Comparison of ENCODE assay signal across 7 cellular contexts in genomic region chr6:53492860-53493634, GRCh38. TPM values are rescaled to one million over a fixed set of nuclear protein-coding genes. Genes with fewer than 3 reads are reported as not detected.
DNase-seq lines count a peak whose midpoint lies in the region; FAIRE-seq and TF ChIP-seq lines count a peak whose summit lies in the region.

No MANE protein-coding gene starts in this region.

- intact Hi-C loops in MCF 10A (cut with micrococcal nuclease) = loop anchor here (1.0 to 10.0 kb wide), 6 partner anchors 51 to 463 kb away; partner anchors contain the start of gene LRRC1

- no peaks in the 10 kb centered on the region for H3K27me3 ChIP-seq in Peyer's patch

- H3K27ac ChIP-seq in Peyer's patch = no peak overlapping the region

- peaks cover 24% of the 10 kb centered on the region for H3K36me3 Mint-ChIP-seq in MCF 10A (ENCODE audit: insufficient read depth, unreplicated experiment)

- no peaks in the 10 kb centered on the region for H3K9me3 Mint-ChIP-seq in MCF 10A (ENCODE audit: unreplicated experiment)

- H3K4me1 ChIP-seq in Peyer's patch = peaks cover 0 to 4% (median 0%) of the 10 kb centered on the region in 4 donors

- POLR2A ChIA-PET in MCF 10A (lab: Yijun Ruan, JAX) = interaction anchor here (0.7 to 3.0 kb wide), 16 partner anchors 44 to 241 kb away, joined by 3 to 45 read pairs (median 4); partner anchors contain the start of gene GCLC

- no peaks in the 10 kb centered on the region for H3K9me3 ChIP-seq in Peyer's patch

- DNase-seq in GM04503 (ENCODE audit: low read depth) = peak; percentile 21
- DNase-seq in LHCN-M2 (ENCODE audit: low read depth) = peak; percentile 58
- DNase-seq in Peyer's patch = no peak
- peak; percentile 74 for DNase-seq in MCF 10A (ENCODE audit: unreplicated experiment)
- peak; percentile 19 to 47 for DNase-seq in stimulated activated CD4-positive, alpha-beta T cell treated with anti-CD3 and anti-CD28 coated beads, Interleukin-15, amount 100 ng/mL, for 48 hours (ENCODE audit: low read depth in 2 of 2)
- DNase-seq in activated gamma-delta T cell (lab: John Stamatoyannopoulos, UW) = no peak

- BruUV-seq in MCF 10A (replicated peaks; lab: Mats Ljungman, UMichigan) = no TSS peak

- peaks cover 29% of the 10 kb centered on the region for H3K4me1 Mint-ChIP-seq in MCF 10A (ENCODE audit: insufficient read depth, unreplicated experiment)

- no peaks in the 10 kb centered on the region for H3K36me3 ChIP-seq in Peyer's patch

- CTCF ChIA-PET in MCF 10A (lab: Yijun Ruan, JAX) = interaction anchor here (0.6 to 6.9 kb wide), 54 partner anchors 9 to 489 kb away, joined by 3 to 197 read pairs (median 4); no protein-coding TSS in a partner anchor

- no peak overlapping the region for H3K27ac Mint-ChIP-seq in MCF 10A (ENCODE audit: low read depth, unreplicated experiment)

- no peak for TF ChIP-seq POLR2A in Peyer's patch (IDR thresholded peaks at IDR 0.05)

- FAIRE-seq in islet of Langerhans (lab: Jason Lieb, UNC) = peak; percentile 96

- peak overlapping the region; percentile 49 for H3K4me3 Mint-ChIP-seq in MCF 10A (ENCODE audit: unreplicated experiment)

- H3K4me3 ChIP-seq in Peyer's patch = no peak overlapping the region

- TF ChIP-seq CTCF in Peyer's patch (IDR thresholded peaks at IDR 0.05) = peak; percentile 48 to 88 (median 80)
- TF ChIP-seq CTCF in MCF 10A (IDR thresholded peaks at IDR 0.05; ENCODE audit: unreplicated experiment) = peak; percentile 71

- H3K27me3 Mint-ChIP-seq in MCF 10A (ENCODE audit: insufficient read depth, unreplicated experiment) = no peaks in the 10 kb centered on the region

RNA-seq across cellular contexts. Expression of gene GCLC, which starts 51.9 kb away (rescaled TPM):
- total RNA-seq in LHCN-M2 (2014; rRNA removed) (4.4 and 4.9 TPM in 2 replicates), Peyer's patch (100 to 1,000 TPM in 3 of 4 donors, 10 to 100 TPM in 1; 77.5 to 143 (median 126) TPM), MCF 10A (2022) (74.8 and 108 TPM in 2 replicates)
- 2.4 TPM for polyA plus RNA-seq in LHCN-M2 (2012)

Comparison
In these comparisons a context has a peak if more than half of its experiments do, and no peak if none do; other contexts are left out.
1. DNase-seq: peak in GM04503 (single experiment), LHCN-M2 (single experiment), MCF 10A (single experiment) and stimulated activated CD4-positive, alpha-beta T cell treated with anti-CD3 and anti-CD28 coated beads, Interleukin-15, amount 100 ng/mL, for 48 hours (2 of 2); none in Peyer's patch (0 of 3) and activated gamma-delta T cell (single experiment).
2. RNA of gene GCLC, which starts 51.9 kb away (total RNA-seq): 77.5 to 143 TPM in Peyer's patch and 74.8 to 108 TPM in MCF 10A; 4.4 to 4.9 TPM in LHCN-M2; every median in the first group is over 10 times any median in the second.